Comparison of ENCODE assay signal across 36 cellular contexts in the genomic region with DNA sequence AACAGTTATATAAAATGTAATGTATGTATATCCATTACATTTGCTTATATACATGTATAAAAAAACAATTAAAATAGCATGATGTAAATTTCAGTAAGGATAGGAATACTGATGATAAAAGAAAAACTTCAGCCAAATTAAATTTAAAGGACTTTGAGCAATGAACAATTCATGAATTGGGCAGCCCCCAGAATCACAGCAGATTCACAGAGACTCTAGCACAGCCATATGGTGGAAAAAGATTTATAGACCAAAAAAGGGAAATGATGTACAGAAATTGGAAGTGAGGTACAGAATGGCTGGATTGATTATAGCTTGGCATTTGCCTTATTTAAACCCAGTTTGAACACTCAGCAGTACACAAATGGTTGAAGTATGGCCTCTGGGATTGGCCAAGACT. TPM values are rescaled to one million over a fixed set of nuclear protein-coding genes. Genes with fewer than 3 reads are reported as not detected.
"Had no signal": no experiment of that assay in that cellular context is flagged by ENCODE, and none has a peak within 500 bp of the region (broad histone marks: within the 10 kb centered on the region; RNA-seq: fewer than 3 reads in every experiment).

No MANE protein-coding gene starts in this region.

- H3K4me3 ChIP-seq: MG63 had no signal

- H3K27me3 ChIP-seq: MG63 had no signal

- H3K36me3 ChIP-seq: MG63 had no signal

- DNase-seq: Karpas-422, Kasumi-1, KG1, MG63, MM.1S, MV-4-11, NCI-H1048, NCI-H1092, NCI-H1092 treated with DMSO at 0.1 percent for 48 hours, NCI-H1105, NCI-H1105 treated with DMSO at 0.1 percent for 48 hours, NCI-H1417, NCI-H1417 treated with DMSO at 0.1 percent for 48 hours, NCI-H1436, NCI-H1436 treated with DMSO at 0.1 percent for 48 hours, NCI-H146, NCI-H1694, NCI-H1694 treated with DMSO at 0.1 percent for 48 hours, NCI-H187, NCI-H187 treated with DMSO at 0.1 percent for 48 hours, NCI-H1930, NCI-H2029, NCI-H2029 treated with DMSO at 0.1 percent for 48 hours, NCI-H2081, NCI-H2081 treated with DMSO at 0.1 percent for 48 hours, NCI-H2107, NCI-H2171, NCI-H2171 treated with DMSO at 0.1 percent for 48 hours, NCI-H2227 treated with DMSO at 0.1 percent for 48 hours, NCI-H226, NCI-H345, NCI-H446, NCI-H446 treated with DMSO at 0.1 percent for 48 hours, NCI-H510A had no signal

- H3K9me3 ChIP-seq: MG63 had no signal

- H3K27ac ChIP-seq: KMS-11 had no signal

RNA-seq across cellular contexts. Expression of gene RAB40AL, which starts 34.7 kb away (rescaled TPM):
- total RNA-seq: LHCN-M2 had no signal
